ENCODE assay signal across 11 cellular contexts in genomic region chr7:24718977-24719491, GRCh38. TPM values are rescaled to one million over a fixed set of nuclear protein-coding genes. Genes with fewer than 3 reads are reported as not detected.
A peak's percentile ranks its signal among the peaks of the same experiment; 100 is the strongest.
DNase-seq lines count a peak whose midpoint lies in the region; ATAC-seq lines count a peak whose summit lies in the region.
"Had no signal": no experiment of that assay in that cellular context is flagged by ENCODE, and none has a peak within 500 bp of the region (broad histone marks: within the 10 kb centered on the region; RNA-seq: fewer than 3 reads in every experiment).

No MANE protein-coding gene starts in this region.

- no peaks in the 10 kb centered on the region for H3K9me3 Mint-ChIP-seq in activated CD8-positive, alpha-beta memory T cell treated with anti-CD3 and anti-CD28 coated beads, Interleukin-2, amount 10 ng/mL, durations not matched to agents 7 days and 5 days (ENCODE audit: low read depth)
- H3K9me3 Mint-ChIP-seq in stimulated activated naive B cell treated with anti-CD40 and anti-IgM and Interleukin-4, amounts not matched to agents 10 μg/mL and 1 μg/mL and 100 μg/mL, for 72 hours = peaks cover 0 to 8% of the 10 kb centered on the region in 2 donors

- ATAC-seq in activated CD8-positive, alpha-beta memory T cell treated with anti-CD3 and anti-CD28 coated beads, Interleukin-2, amount 10 ng/mL, durations not matched to agents 7 days and 5 days = no peak
- peak; percentile 62 for ATAC-seq in HG02763 (IDR thresholded peaks at IDR 0.05; ENCODE audit: unreplicated experiment)
- peak; percentile 86 for ATAC-seq in stimulated activated naive B cell treated with anti-CD40 and anti-IgM and Interleukin-4, amounts not matched to agents 10 μg/mL and 1 μg/mL and 100 μg/mL, for 72 hours (replicated peaks)
- ATAC-seq: sciatic nerve had no signal

- no peak overlapping the region for H3K27ac Mint-ChIP-seq in activated CD8-positive, alpha-beta memory T cell treated with anti-CD3 and anti-CD28 coated beads, Interleukin-2, amount 10 ng/mL, durations not matched to agents 7 days and 5 days
- H3K27ac Mint-ChIP-seq in stimulated activated naive B cell treated with anti-CD40 and anti-IgM and Interleukin-4, amounts not matched to agents 10 μg/mL and 1 μg/mL and 100 μg/mL, for 72 hours = peak overlapping the region; percentile 88

- H3K36me3 Mint-ChIP-seq in activated CD8-positive, alpha-beta memory T cell treated with anti-CD3 and anti-CD28 coated beads, Interleukin-2, amount 10 ng/mL, durations not matched to agents 7 days and 5 days = no peaks in the 10 kb centered on the region
- peaks cover 3 to 23% of the 10 kb centered on the region in 2 donors for H3K36me3 Mint-ChIP-seq in stimulated activated naive B cell treated with anti-CD40 and anti-IgM and Interleukin-4, amounts not matched to agents 10 μg/mL and 1 μg/mL and 100 μg/mL, for 72 hours

- H3K9me3 ChIP-seq in MG63 = no peaks in the 10 kb centered on the region
- H3K9me3 ChIP-seq: tibial artery had no signal

- peaks cover 16% of the 10 kb centered on the region for H3K4me1 Mint-ChIP-seq in activated CD8-positive, alpha-beta memory T cell treated with anti-CD3 and anti-CD28 coated beads, Interleukin-2, amount 10 ng/mL, durations not matched to agents 7 days and 5 days
- H3K4me1 Mint-ChIP-seq in stimulated activated naive B cell treated with anti-CD40 and anti-IgM and Interleukin-4, amounts not matched to agents 10 μg/mL and 1 μg/mL and 100 μg/mL, for 72 hours = peaks cover 55 to 80% of the 10 kb centered on the region in 2 donors

- CTCF ChIA-PET in activated CD8-positive, alpha-beta memory T cell treated with anti-CD3 and anti-CD28 coated beads, Interleukin-2, amount 10 ng/mL, durations not matched to agents 7 days and 5 days (lab: Charles Lee) = interaction anchor here (1.4 kb wide), 1 partner anchor 376 kb away, joined by 3 read pairs; no protein-coding TSS in a partner anchor

- peak; percentile 29 for DNase-seq in activated CD8-positive, alpha-beta memory T cell treated with anti-CD3 and anti-CD28 coated beads, Interleukin-2, amount 10 ng/mL, durations not matched to agents 7 days and 5 days
- DNase-seq in activated CD8-positive, alpha-beta memory T cell treated with anti-CD3 and anti-CD28 coated beads, Interleukin-2, amount 50 U/mL, for 4 hours = no peak
- DNase-seq in NCI-H1417 (lab: John Stamatoyannopoulos, UW) (peak; percentile 11 to 96 (median 81)), GM19240 (ENCODE audit: insufficient read length, low spot score) (no peak), MG63 (no peak)
- DNase-seq in stimulated activated naive B cell treated with anti-CD40 and anti-IgM and Interleukin-4, amounts not matched to agents 10 μg/mL and 1 μg/mL and 100 μg/mL, for 72 hours = peak; percentile 71
- no peak for DNase-seq in stimulated activated CD4-positive, alpha-beta T cell treated with anti-CD3 and anti-CD28 coated beads, Interleukin-12 subunit alpha, Interleukin-12 subunit beta, amount 100 ng/mL, for 4 hours

- H3K4me3 ChIP-seq in MG63 = no peak overlapping the region
- H3K4me3 ChIP-seq: SK-N-MC, tibial artery had no signal

- H3K36me3 ChIP-seq in MG63 = no peaks in the 10 kb centered on the region; the same call in 1 of the 2 replicates

- peaks cover 53% of the 10 kb centered on the region for H3K27me3 Mint-ChIP-seq in activated CD8-positive, alpha-beta memory T cell treated with anti-CD3 and anti-CD28 coated beads, Interleukin-2, amount 10 ng/mL, durations not matched to agents 7 days and 5 days
- peaks cover 0 to 20% of the 10 kb centered on the region in 2 donors for H3K27me3 Mint-ChIP-seq in stimulated activated naive B cell treated with anti-CD40 and anti-IgM and Interleukin-4, amounts not matched to agents 10 μg/mL and 1 μg/mL and 100 μg/mL, for 72 hours

- no peaks in the 10 kb centered on the region for H3K27me3 ChIP-seq in MG63
- H3K27me3 ChIP-seq: tibial artery had no signal

- no peak overlapping the region for H3K4me3 Mint-ChIP-seq in activated CD8-positive, alpha-beta memory T cell treated with anti-CD3 and anti-CD28 coated beads, Interleukin-2, amount 10 ng/mL, durations not matched to agents 7 days and 5 days
- peak overlapping the region in 1 of 2 donors; percentile 66 for H3K4me3 Mint-ChIP-seq in stimulated activated naive B cell treated with anti-CD40 and anti-IgM and Interleukin-4, amounts not matched to agents 10 μg/mL and 1 μg/mL and 100 μg/mL, for 72 hours

RNA-seq across cellular contexts. Expression of gene GSDME, which starts 38.2 kb away (rescaled TPM):
- 1 to 10 TPM in 1 of 2 experiments, under 1 TPM in 1; 0.96 to 4.5 TPM for total RNA-seq in activated CD8-positive, alpha-beta memory T cell treated with anti-CD3 and anti-CD28 coated beads, Interleukin-2, amount 10 ng/mL, durations not matched to agents 7 days and 5 days
- 3.7 and 4.1 TPM in 2 replicates for total RNA-seq in MG63 (2014; rRNA removed; shearing (Covaris generic); ENCODE audit: low replicate concordance)

Comparison
In these comparisons a context has a peak if more than half of its experiments do, and no peak if none do; other contexts are left out.
1. DNase-seq: peak in activated CD8-positive, alpha-beta memory T cell treated with anti-CD3 and anti-CD28 coated beads, Interleukin-2, amount 10 ng/mL, durations not matched to agents 7 days and 5 days (single experiment), NCI-H1417 (3 of 3) and stimulated activated naive B cell treated with anti-CD40 and anti-IgM and Interleukin-4, amounts not matched to agents 10 μg/mL and 1 μg/mL and 100 μg/mL, for 72 hours (single experiment); none in activated CD8-positive, alpha-beta memory T cell treated with anti-CD3 and anti-CD28 coated beads, Interleukin-2, amount 50 U/mL, for 4 hours (single experiment), stimulated activated CD4-positive, alpha-beta T cell treated with anti-CD3 and anti-CD28 coated beads, Interleukin-12 subunit alpha, Interleukin-12 subunit beta, amount 100 ng/mL, for 4 hours (single experiment), GM19240 (single experiment) and MG63 (single experiment).